Comparison of ENCODE assay signal across 24 cellular contexts in the genomic region with DNA sequence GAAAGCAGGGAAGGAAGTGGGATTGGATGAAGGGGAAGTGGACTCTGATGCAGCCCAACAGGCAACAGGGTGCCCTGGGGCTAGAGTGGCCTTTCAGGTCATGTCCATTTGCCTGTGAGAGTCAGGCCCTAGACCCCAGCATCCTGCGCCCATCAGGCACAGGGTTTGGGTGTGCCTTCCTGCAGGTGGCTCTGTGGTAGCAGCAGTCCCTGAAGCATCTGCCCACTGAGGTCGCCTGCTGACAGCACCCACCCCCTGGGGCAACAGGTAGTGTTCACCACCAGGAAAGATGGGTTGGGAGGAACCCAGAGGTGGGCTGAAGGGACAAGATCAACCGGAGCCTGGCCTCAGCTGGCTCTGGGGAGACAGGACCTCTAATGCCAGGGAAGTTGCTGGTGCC.
"Had no signal": no experiment of that assay in that cellular context is flagged by ENCODE, and none has a peak within 500 bp of the region (broad histone marks: within the 10 kb centered on the region; RNA-seq: fewer than 3 reads in every experiment).

No MANE protein-coding gene starts in this region.

- H3K27ac Mint-ChIP-seq: activated CD4-positive, alpha-beta T cell treated with anti-CD3 and anti-CD28 coated beads, Interleukin-2, amount 10 ng/mL, durations not matched to agents 7 days and 5 days; activated CD8-positive, alpha-beta memory T cell treated with anti-CD3 and anti-CD28 coated beads, Interleukin-2, amount 10 ng/mL, durations not matched to agents 7 days and 5 days; activated CD8-positive, alpha-beta T cell treated with anti-CD3 and anti-CD28 coated beads for 36 hours; activated naive CD4-positive, alpha-beta T cell treated with anti-CD3 and anti-CD28 coated beads, Interleukin-2, amount 50 U/mL, for 24 hours; naive thymus-derived CD4-positive, alpha-beta T cell; progenitor cell of endocrine pancreas; type B pancreatic cell had no signal

- H3K4me3 Mint-ChIP-seq: activated CD4-positive, alpha-beta T cell treated with anti-CD3 and anti-CD28 coated beads, Interleukin-2, amount 10 ng/mL, durations not matched to agents 7 days and 5 days; activated CD8-positive, alpha-beta memory T cell treated with anti-CD3 and anti-CD28 coated beads, Interleukin-2, amount 10 ng/mL, durations not matched to agents 7 days and 5 days; activated CD8-positive, alpha-beta T cell treated with anti-CD3 and anti-CD28 coated beads for 36 hours; activated naive CD4-positive, alpha-beta T cell treated with anti-CD3 and anti-CD28 coated beads, Interleukin-2, amount 50 U/mL, for 24 hours; brain; effector memory CD8-positive, alpha-beta T cell; immature natural killer cell; naive thymus-derived CD4-positive, alpha-beta T cell; neural crest cell; type B pancreatic cell had no signal

- H3K36me3 Mint-ChIP-seq: activated CD8-positive, alpha-beta memory T cell treated with anti-CD3 and anti-CD28 coated beads, Interleukin-2, amount 10 ng/mL, durations not matched to agents 7 days and 5 days; activated naive CD4-positive, alpha-beta T cell treated with anti-CD3 and anti-CD28 coated beads, Interleukin-2, amount 50 U/mL, for 24 hours; brain; immature natural killer cell; naive thymus-derived CD4-positive, alpha-beta T cell; type B pancreatic cell had no signal

- DNase-seq: activated CD4-positive, alpha-beta T cell treated with anti-CD3 and anti-CD28 coated beads, Interleukin-2, amount 10 ng/mL, durations not matched to agents 7 days and 5 days; activated CD4-positive, CD25-positive, alpha-beta regulatory T cell treated with anti-CD3 and anti-CD28 coated beads, Interleukin-2, amount 50 U/mL, for 72 hours; activated CD8-positive, alpha-beta memory T cell treated with anti-CD3 and anti-CD28 coated beads, Interleukin-2, amount 10 ng/mL, durations not matched to agents 7 days and 5 days; activated CD8-positive, alpha-beta T cell treated with anti-CD3 and anti-CD28 coated beads for 36 hours; activated gamma-delta T cell; activated T-cell treated with anti-CD3 and anti-CD28 coated beads for 4 hours; aorta; effector memory CD8-positive, alpha-beta T cell; foreskin melanocyte; immature natural killer cell; naive thymus-derived CD4-positive, alpha-beta T cell; retina; stimulated activated CD4-positive, alpha-beta T cell treated with anti-CD3 and anti-CD28 coated beads, Interleukin-2, amount 100 ng/mL, for 48 hours; stimulated activated CD8-positive, alpha-beta memory T cell treated with anti-CD3 and anti-CD28 coated beads, Interleukin-4, amount 100 ng/mL, for 48 hours; stimulated activated naive CD4-positive, alpha-beta T cell treated with Interleukin-2 at 50 U/mL for 16 hours; T-helper 2 cell; WERI-Rb-1 had no signal

- H3K9me3 Mint-ChIP-seq: activated CD8-positive, alpha-beta T cell treated with anti-CD3 and anti-CD28 coated beads for 36 hours; activated naive CD4-positive, alpha-beta T cell treated with anti-CD3 and anti-CD28 coated beads, Interleukin-2, amount 50 U/mL, for 24 hours; effector memory CD8-positive, alpha-beta T cell; immature natural killer cell; neural crest cell had no signal

- ATAC-seq: activated CD8-positive, alpha-beta memory T cell treated with anti-CD3 and anti-CD28 coated beads, Interleukin-2, amount 10 ng/mL, durations not matched to agents 7 days and 5 days; activated CD8-positive, alpha-beta T cell treated with anti-CD3 and anti-CD28 coated beads for 36 hours; effector memory CD8-positive, alpha-beta T cell; esophagus mucosa; left lobe of liver; naive thymus-derived CD4-positive, alpha-beta T cell had no signal
